Comparison of ENCODE assay signal across 8 cellular contexts in the genomic region with DNA sequence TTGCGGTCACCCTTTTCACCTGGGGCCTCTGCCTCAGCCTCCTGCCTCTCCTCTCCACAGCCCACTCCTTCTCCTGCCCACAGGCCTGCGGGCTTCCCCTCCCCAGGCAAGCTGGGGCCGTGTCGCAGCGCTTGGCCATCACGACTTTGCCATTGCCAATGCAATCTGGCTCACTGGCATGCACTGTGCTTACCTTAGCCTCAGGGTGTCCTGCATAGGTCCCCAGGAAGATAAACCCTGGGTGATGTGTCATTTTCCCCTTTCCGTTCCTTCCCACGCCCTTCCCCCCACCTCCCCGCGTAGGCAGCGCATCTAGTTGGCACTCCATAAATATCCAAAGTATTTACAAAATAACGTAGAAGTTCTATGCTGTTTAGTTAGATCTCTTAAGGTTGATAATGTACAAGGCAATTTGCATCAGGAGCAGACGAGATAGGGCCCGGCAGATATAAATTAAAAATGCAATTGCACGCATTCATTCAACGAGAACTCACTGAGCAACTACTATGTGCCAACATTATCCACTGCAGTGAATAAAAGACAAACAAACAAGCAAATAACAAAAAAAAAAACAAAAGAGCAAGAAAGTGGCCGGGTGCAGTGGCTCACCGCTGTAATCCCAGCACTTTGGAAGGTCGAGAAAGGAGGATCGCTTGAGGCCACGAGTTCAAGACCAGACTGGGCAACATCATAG. TPM values are rescaled to one million over a fixed set of nuclear protein-coding genes. Genes with fewer than 3 reads are reported as not detected.
DNase-seq lines count a peak whose midpoint lies in the region; ATAC-seq and TF ChIP-seq lines count a peak whose summit lies in the region.

No MANE protein-coding gene starts in this region.

- H3K4me2 ChIP-seq in skeletal muscle satellite cell (ENCODE audit: low read length) = peak overlapping the region; percentile 97

- H3K9me3 ChIP-seq in WERI-Rb-1 (ENCODE audit: severe bottlenecking) (no peaks in the 10 kb centered on the region), skeletal muscle satellite cell (replicated peaks; ENCODE audit: low read length) (no peaks in the 10 kb centered on the region)

- H3K27ac ChIP-seq in WERI-Rb-1 (no peak overlapping the region), foreskin keratinocyte (peak overlapping the region; percentile 71)

- no peaks in the 10 kb centered on the region for H3K27me3 ChIP-seq in H7 (ENCODE audit: control insufficient read depth, insufficient read depth, low read length)
- H3K27me3 ChIP-seq in WERI-Rb-1 (ENCODE audit: insufficient read depth, low read depth, severe bottlenecking) = no peaks in the 10 kb centered on the region
- no peaks in the 10 kb centered on the region for H3K27me3 ChIP-seq in foreskin keratinocyte
- H3K27me3 ChIP-seq in skeletal muscle satellite cell (ENCODE audit: control insufficient read depth, insufficient read depth, low read length) = no peaks in the 10 kb centered on the region

- ATAC-seq in foreskin keratinocyte (no peak), HG03135 (IDR thresholded peaks at IDR 0.05; ENCODE audit: unreplicated experiment) (no peak)

- TF ChIP-seq CTCF in WERI-Rb-1 (IDR thresholded peaks at IDR 0.05; ENCODE audit: low read depth, low read length) = no peak
- TF ChIP-seq CTCF in foreskin keratinocyte (conservative IDR thresholded peaks at IDR 0.05) = no peak

- H3K4me1 ChIP-seq in foreskin keratinocyte (peaks cover 7% of the 10 kb centered on the region), skeletal muscle satellite cell (ENCODE audit: control insufficient read depth, insufficient read depth, low read length) (peaks cover 21% of the 10 kb centered on the region)

- DNase-seq in H7 = no peak
- no peak for DNase-seq in WERI-Rb-1
- DNase-seq in foreskin keratinocyte = no peak
- no peak for DNase-seq in hepatic stellate cell (ENCODE audit: low spot score)
- no peak for DNase-seq in NCI-H510A (lab: John Stamatoyannopoulos, UW)
- DNase-seq in HuH-7 (ENCODE audit: low spot score) = no peak

- H3K4me3 ChIP-seq in H7 (ENCODE audit: insufficient read depth, low read depth, low read length) = peak overlapping the region; percentile 94
- peak overlapping the region; percentile 66 for H3K4me3 ChIP-seq in WERI-Rb-1 (ENCODE audit: low read depth, low read length)
- H3K4me3 ChIP-seq in skeletal muscle satellite cell (ENCODE audit: low read length) = peak overlapping the region; percentile 83

- H3K9ac ChIP-seq in skeletal muscle satellite cell (ENCODE audit: low read depth, low read length) = peak overlapping the region; percentile 99

- H3K36me3 ChIP-seq in H7 (replicated peaks; ENCODE audit: control insufficient read depth, insufficient read depth, low read length) (peaks cover 16% of the 10 kb centered on the region), WERI-Rb-1 (peaks cover 21% of the 10 kb centered on the region), skeletal muscle satellite cell (ENCODE audit: insufficient read depth, low read length) (peaks cover 17% of the 10 kb centered on the region)

RNA-seq across cellular contexts. Expression of gene COPG1, which starts 1.0 kb away (rescaled TPM):
- 138 TPM in 2 replicates for total RNA-seq in H7 (2014; rRNA removed; shearing (Covaris generic))
- 145 and 169 TPM in 2 replicates for total RNA-seq in foreskin keratinocyte
- 104 and 117 TPM in 2 replicates for polyA plus RNA-seq in foreskin keratinocyte
- 324 and 359 TPM in 2 replicates for total RNA-seq in skeletal muscle satellite cell (2012; rRNA removed)

RNA-seq across cellular contexts. Expression of gene HMCES, which starts 30.2 kb away (rescaled TPM):
- 28.1 and 32.0 TPM in 2 replicates for total RNA-seq in H7 (2014; rRNA removed; shearing (Covaris generic))
- 62.6 and 64.7 TPM in 2 replicates for total RNA-seq in foreskin keratinocyte
- 89.4 and 92.1 TPM in 2 replicates for polyA plus RNA-seq in foreskin keratinocyte
- 11.6 and 15.7 TPM in 2 replicates for total RNA-seq in skeletal muscle satellite cell (2012; rRNA removed)
